ENCODE assay signal across 18 cellular contexts in the genomic region with DNA sequence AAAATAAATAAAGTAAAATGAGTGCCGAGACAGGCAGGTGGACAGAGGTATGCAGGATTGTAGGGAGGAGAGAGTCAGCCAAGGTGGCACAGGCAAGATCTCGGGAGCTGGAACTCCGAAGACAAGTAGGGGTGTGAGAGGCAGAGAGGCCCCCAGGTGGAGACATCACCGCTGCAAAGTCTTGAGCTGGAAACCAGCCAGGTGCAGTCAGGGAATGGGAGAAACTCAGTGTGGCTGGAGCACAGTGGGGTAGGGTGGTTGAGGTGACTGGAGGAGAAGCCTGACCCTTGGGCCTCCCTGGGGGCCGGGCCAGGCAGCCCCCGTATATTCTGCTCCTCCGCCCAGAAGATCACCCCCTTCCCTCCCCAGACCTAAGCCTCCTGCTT. TPM values are rescaled to one million over a fixed set of nuclear protein-coding genes. Genes with fewer than 3 reads are reported as not detected.
DNase-seq lines count a peak whose midpoint lies in the region; ATAC-seq, FAIRE-seq and TF ChIP-seq lines count a peak whose summit lies in the region.
"Had no signal": no experiment of that assay in that cellular context is flagged by ENCODE, and none has a peak within 500 bp of the region (broad histone marks: within the 10 kb centered on the region; RNA-seq: fewer than 3 reads in every experiment).

No MANE protein-coding gene starts in this region.

- H3K4me1 Mint-ChIP-seq in MCF 10A (ENCODE audit: insufficient read depth, unreplicated experiment) = peaks cover 20% of the 10 kb centered on the region

- H3K27ac ChIP-seq in mammary epithelial cell (ENCODE audit: insufficient read depth, low read depth, low read length) (no peak overlapping the region), adrenal gland (peak overlapping the region in 3 of 5 donors; percentile 46 to 93 (median 78)), HepG2 (ENCODE audit: extremely low read length, insufficient read depth, low read length) (peak overlapping the region; percentile 38), trophoblast cell (ENCODE audit: low read depth, low read length) (no peak overlapping the region)

- CTCF ChIA-PET in MCF 10A (lab: Yijun Ruan, JAX) = interaction anchor here (1.1 kb wide), 1 partner anchor 131 kb away, joined by 3 read pairs; no protein-coding TSS in a partner anchor
- CTCF ChIA-PET in mammary epithelial cell (lab: Charles Lee; ENCODE audit: low non-redundant PET) = no interaction called here
- CTCF ChIA-PET in HepG2 (lab: Yijun Ruan, JAX; ENCODE audit: low intra/inter-chr PET ratio, low total read pairs) = no interaction called here

- TF ChIP-seq POLR2A in adrenal gland (IDR thresholded peaks at IDR 0.05) = no peak
- TF ChIP-seq POLR2A in HepG2 (IDR thresholded peaks at IDR 0.05; ENCODE audit: insufficient read depth in 1 of 2, low read depth in 2 of 2, low read length in 2 of 2) = no peak

- intact Hi-C loops in MCF 10A (cut with micrococcal nuclease) = no loop called here
- intact Hi-C loops in mammary epithelial cell (cut with micrococcal nuclease) = no loop called here
- intact Hi-C loops in adrenal gland (cut with DNase I) = no loop called here
- intact Hi-C loops in HepG2 (cut with micrococcal nuclease; ENCODE audit: unreplicated experiment) = no loop called here

- H3K79me1 ChIP-seq in trophoblast cell (ENCODE audit: low read length) = peaks cover 24% of the 10 kb centered on the region

- H2AFZ ChIP-seq in mammary epithelial cell (ENCODE audit: low read depth, low read length) = no peak overlapping the region
- no peak overlapping the region for H2AFZ ChIP-seq in HepG2 (ENCODE audit: low read length)
- no peak overlapping the region for H2AFZ ChIP-seq in trophoblast cell (ENCODE audit: insufficient read depth, low read length, poor library complexity)

- H3K4me3 ChIP-seq in mammary epithelial cell (replicated peaks in 1 of 3; ENCODE audit: insufficient read depth in 1 of 3, low read depth in 2 of 3, low read length in 3 of 3) = no peak overlapping the region
- H3K4me3 ChIP-seq in adrenal gland = no peak overlapping the region
- H3K4me3 ChIP-seq in HepG2 (replicated peaks in 1 of 3; ENCODE audit: insufficient read depth in 1 of 3, low read depth in 2 of 3, low read length in 3 of 3) = no peak overlapping the region
- no peak overlapping the region for H3K4me3 ChIP-seq in trophoblast cell (ENCODE audit: low read depth, low read length)
- H3K4me3 ChIP-seq in HAP-1 = no peak overlapping the region

- H3K9me3 ChIP-seq in mammary epithelial cell (replicated peaks; ENCODE audit: insufficient read depth, low read length) (no peaks in the 10 kb centered on the region), adrenal gland (replicated peaks in 1 of 3) (no peaks in the 10 kb centered on the region), HepG2 (ENCODE audit: low read length) (no peaks in the 10 kb centered on the region), trophoblast cell (ENCODE audit: insufficient read depth, low read depth, low read length) (no peaks in the 10 kb centered on the region), HAP-1 (no peaks in the 10 kb centered on the region)

- H4K91ac ChIP-seq in trophoblast cell (ENCODE audit: low read depth, low read length) = no peak overlapping the region

- BruUV-seq in MCF 10A (replicated peaks; lab: Mats Ljungman, UMichigan) (no TSS peak), mammary epithelial cell (replicated peaks; lab: Mats Ljungman, UMichigan) (no TSS peak), HepG2 (replicated peaks; lab: Mats Ljungman, UMichigan) (no TSS peak)

- no peaks in the 10 kb centered on the region for H3K27me3 Mint-ChIP-seq in MCF 10A (ENCODE audit: insufficient read depth, unreplicated experiment)

- H3K79me2 ChIP-seq in mammary epithelial cell (ENCODE audit: insufficient read depth, low read length) (peaks cover 76% of the 10 kb centered on the region), HepG2 (ENCODE audit: insufficient read depth, low read length) (peaks cover 32% of the 10 kb centered on the region), trophoblast cell (ENCODE audit: control insufficient read depth, insufficient read depth, low read length, poor library complexity) (peaks cover 29% of the 10 kb centered on the region)

- POLR2A ChIA-PET in MCF 10A (lab: Yijun Ruan, JAX) = no interaction called here
- POLR2A ChIA-PET in HepG2 (lab: Yijun Ruan, JAX) = interaction anchor here (1.1 kb wide), 1 partner anchor 22 kb away, joined by 4 read pairs; no protein-coding TSS in a partner anchor

- peaks cover 64% of the 10 kb centered on the region for H3K36me3 Mint-ChIP-seq in MCF 10A (ENCODE audit: insufficient read depth, unreplicated experiment)

- no peaks in the 10 kb centered on the region for H3K9me3 Mint-ChIP-seq in MCF 10A (ENCODE audit: unreplicated experiment)
- H3K9me3 Mint-ChIP-seq: CD4-positive, alpha-beta T cell; IgD-negative memory B cell had no signal

- H2AK5ac ChIP-seq in trophoblast cell (ENCODE audit: low read length) = no peak overlapping the region

- WGBS in mammary epithelial cell (ENCODE audit: low coverage, missing lambda C conversion rate) = 92% methylated on average over 4 of the region's 7 CpGs
- 58 to 71% (median 63%) methylated on average over 6 to 7 of the region's 7 CpGs for WGBS in adrenal gland, 4 donors
- WGBS in HepG2 (ENCODE audit: low lambda C conversion rate) = 88% methylated on average over 7 of the region's 7 CpGs
- no CpG with 5 or more reads among the region's 7 CpGs for WGBS in trophoblast cell (ENCODE audit: extremely low coverage, insufficient coverage, insufficient read length)

- H4K20me1 ChIP-seq in mammary epithelial cell (ENCODE audit: insufficient read depth, low read length) = no peaks in the 10 kb centered on the region
- peaks cover 13% of the 10 kb centered on the region; the same call in 1 of the 2 replicates for H4K20me1 ChIP-seq in HepG2 (ENCODE audit: insufficient read depth, low read length)

- H3K23ac ChIP-seq in trophoblast cell (ENCODE audit: low read length) = no peak overlapping the region

- H2BK5ac ChIP-seq in trophoblast cell (ENCODE audit: low read depth, low read length, poor library complexity) = no peak overlapping the region

- TF ChIP-seq CTCF in MCF 10A (IDR thresholded peaks at IDR 0.05; ENCODE audit: unreplicated experiment) (no peak), mammary epithelial cell (conservative IDR thresholded peaks at IDR 0.05 in 1 of 2, IDR thresholded peaks at IDR 0.05 in 1 of 2; ENCODE audit: extremely low read depth in 1 of 2, insufficient read depth in 1 of 2, low read depth in 1 of 2, low read length in 2 of 2) (no peak), adrenal gland (IDR thresholded peaks at IDR 0.05) (no peak), HepG2 (CRISPR knock-in tag; IDR thresholded peaks at IDR 0.05) (no peak)

- H3K4me1 ChIP-seq in mammary epithelial cell (ENCODE audit: insufficient read depth, low read length) (peaks cover 7% of the 10 kb centered on the region), adrenal gland (replicated peaks in 1 of 2) (peaks cover 21 to 33% of the 10 kb centered on the region in 2 donors), HepG2 (ENCODE audit: insufficient read depth, low read length) (peaks cover 29% of the 10 kb centered on the region), trophoblast cell (ENCODE audit: control insufficient read depth in 1 of 2, insufficient read depth in 2 of 2, low read length in 2 of 2) (peaks cover 10 to 14% of the 10 kb centered on the region in 2 experiments), HAP-1 (peaks cover 6% of the 10 kb centered on the region; the same call in 1 of the 2 replicates)

- H3K27me3 ChIP-seq in mammary epithelial cell (ENCODE audit: insufficient read depth, low read length) (no peaks in the 10 kb centered on the region), adrenal gland (no peaks in the 10 kb centered on the region), HepG2 (ENCODE audit: control insufficient read depth in 1 of 2, insufficient read depth in 2 of 2, low read length in 2 of 2) (no peaks in the 10 kb centered on the region; a peak in 2 of 5 replicates), trophoblast cell (ENCODE audit: insufficient read depth, low read length) (no peaks in the 10 kb centered on the region), HAP-1 (ENCODE audit: low read depth) (no peaks in the 10 kb centered on the region)

- no peak for TF ChIP-seq RAD21 in HepG2 (CRISPR knock-in tag; IDR thresholded peaks at IDR 0.05)

- H3K27ac Mint-ChIP-seq in MCF 10A (ENCODE audit: low read depth, unreplicated experiment) = peak overlapping the region; percentile 63
- H3K27ac Mint-ChIP-seq: CD4-positive, alpha-beta T cell; IgD-negative memory B cell had no signal

- no peak overlapping the region for H2BK12ac ChIP-seq in trophoblast cell (ENCODE audit: low read length)

- dilution Hi-C loops in mammary epithelial cell (cut with HindIII; ENCODE audit: low sequenced_read_pairs) = no loop called here

- DNase-seq in MCF 10A (ENCODE audit: unreplicated experiment) = no peak
- no peak for DNase-seq in mammary epithelial cell
- DNase-seq in adrenal gland = peak in 1 of 7 donors; percentile 57
- no peak for DNase-seq in HepG2 (ENCODE audit: low spot score)
- DNase-seq in trophoblast cell = no peak
- DNase-seq in HAP-1 (ENCODE audit: low spot score in 2 of 2) = no peak
- no peak for DNase-seq in NCI-H2227 treated with DMSO at 0.1 percent for 48 hours (lab: John Stamatoyannopoulos, UW)
- DNase-seq: CD4-positive, alpha-beta T cell; NCI-H1105; NCI-H2107; NCI-H345; NCI-H526; NK-92 treated with Interleukin-12 subunit alpha and Interleukin-12 subunit beta, amount 100 ng/mL, for 24 hours had no signal

- no peak overlapping the region for H2BK120ac ChIP-seq in trophoblast cell (ENCODE audit: insufficient read depth, low read length, poor library complexity)

- TF ChIP-seq EP300 in HepG2 (IDR thresholded peaks at IDR 0.05; ENCODE audit: low read depth in 2 of 2, low read length in 2 of 2) = no peak
- no peak for TF ChIP-seq EP300 in HepG2 (CRISPR knock-in tag; IDR thresholded peaks at IDR 0.05; ENCODE audit: borderline replicate concordance)

- FAIRE-seq in HepG2 (lab: Jason Lieb, UNC) = no peak
- FAIRE-seq: A204.1, GM12891, HTR-8/SVneo had no signal

- no peak overlapping the region for H3K14ac ChIP-seq in trophoblast cell (ENCODE audit: low read length)

- no peak overlapping the region for H3K9ac ChIP-seq in mammary epithelial cell (ENCODE audit: insufficient read depth, low read length)
- H3K9ac ChIP-seq in HepG2 (ENCODE audit: insufficient read depth, low read depth, low read length) = no peak overlapping the region
- H3K9ac ChIP-seq in trophoblast cell (ENCODE audit: low read length) = no peak overlapping the region

- no peak overlapping the region for H4K8ac ChIP-seq in trophoblast cell (ENCODE audit: low read depth, low read length)

- H3K4me2 ChIP-seq in mammary epithelial cell (ENCODE audit: insufficient read depth, low read depth, low read length) = no peak overlapping the region
- no peak overlapping the region for H3K4me2 ChIP-seq in HepG2 (ENCODE audit: low read depth, low read length)
- H3K4me2 ChIP-seq in trophoblast cell (ENCODE audit: low read length) = no peak overlapping the region

- in situ Hi-C loops in mammary epithelial cell (cut with MboI; ENCODE audit: low sequenced_read_pairs in 2 of 2) = no loop called here
- in situ Hi-C loops in HepG2 (cut with HindIII; ENCODE audit: extremely low pct_ligation_motif_present, low pct_unique_long_range_greater_than_20kb) = no loop called here
- in situ Hi-C loops in HAP-1 (cut with MboI; ENCODE audit: low sequenced_read_pairs) = no loop called here

- H3K4ac ChIP-seq in trophoblast cell (ENCODE audit: low read depth, low read length) = no peak overlapping the region

- H3K36me3 ChIP-seq in mammary epithelial cell (ENCODE audit: insufficient read depth, low read length) = peaks cover 19% of the 10 kb centered on the region
- H3K36me3 ChIP-seq in adrenal gland (replicated peaks in 1 of 2) = peaks cover 0 to 53% of the 10 kb centered on the region in 2 donors
- peaks cover 27 to 45% of the 10 kb centered on the region in 2 experiments for H3K36me3 ChIP-seq in HepG2 (replicated peaks in 1 of 2; ENCODE audit: control insufficient read depth in 1 of 2, insufficient read depth in 2 of 2, low read length in 2 of 2)
- H3K36me3 ChIP-seq in trophoblast cell (ENCODE audit: control insufficient read depth in 1 of 2, insufficient read depth in 2 of 2, low read length in 2 of 2) = peaks cover 61 to 63% of the 10 kb centered on the region in 2 experiments
- peaks cover 58% of the 10 kb centered on the region for H3K36me3 ChIP-seq in HAP-1 (replicated peaks)

- no peak overlapping the region for H3K4me3 Mint-ChIP-seq in MCF 10A (ENCODE audit: unreplicated experiment)
- H3K4me3 Mint-ChIP-seq: CD4-positive, alpha-beta T cell; IgD-negative memory B cell had no signal

- no peak for ATAC-seq in HepG2
- ATAC-seq in GM18873 (IDR thresholded peaks at IDR 0.05; ENCODE audit: low FRiP score, unreplicated experiment) = no peak

- H4K12ac ChIP-seq in trophoblast cell (ENCODE audit: low read depth, low read length) = no peak overlapping the region

- H3K18ac ChIP-seq in trophoblast cell (ENCODE audit: low read length) = peak overlapping the region; percentile 11

RNA-seq across cellular contexts. Expression of a gene that starts 4.2 kb away (rescaled TPM):
- total RNA-seq in MCF 10A (2022) (48.8 and 51.3 TPM in 2 replicates), mammary epithelial cell (10 to 100 TPM; 75.0 to 81.0 TPM), adrenal gland (100 to 1,000 TPM in 6 of 8 donors, 10 to 100 TPM in 2; 91.3 to 188 (median 116) TPM), HepG2 (2016; rRNA removed; fragmentation: Illumina TruSeq; extraction: Trizol) (43.7 and 69.6 TPM in 2 replicates)
- polyA plus RNA-seq in mammary epithelial cell (71.4 TPM), adrenal gland (10 to 100 TPM; 31.5 to 67.3 (median 37.2) TPM), HepG2 (2011; rRNA removed) (61.4 and 68.6 TPM in 2 replicates)
- 145 TPM for polyA minus RNA-seq in mammary epithelial cell
- total RNA-seq in HepG2 (2016; cell fraction: cytosol; rRNA removed; fragmentation: Illumina TruSeq; extraction: Trizol; ENCODE audit: low read depth) = 115 and 125 TPM in 2 replicates
- total RNA-seq in HepG2 (2016; cell fraction: insoluble cytoplasmic fraction; rRNA removed; fragmentation: Illumina TruSeq; extraction: Trizol) = 33.6 and 74.6 TPM in 2 replicates
- 93.1 and 103 TPM in 2 replicates for total RNA-seq in HepG2 (2016; cell fraction: membrane; rRNA removed; fragmentation: Illumina TruSeq; extraction: Trizol)
- total RNA-seq in HepG2 (2016; cell fraction: nucleus; rRNA removed; fragmentation: Illumina TruSeq; extraction: Trizol) = 48.0 and 55.0 TPM in 2 replicates
- polyA plus RNA-seq in HepG2 (2011; cell fraction: cytosol; rRNA removed) = 64.7 and 70.1 TPM in 2 replicates
- 67.4 and 70.1 TPM in 2 replicates for polyA plus RNA-seq in HepG2 (2011; cell fraction: nucleus; rRNA removed)
- polyA plus RNA-seq in HepG2 (2012) = 41.3 and 63.8 TPM in 2 replicates
- polyA plus RNA-seq in HepG2 (2016; cell fraction: cytosol; fragmentation: Illumina TruSeq; extraction: Trizol; ENCODE audit: low read depth) = 21.4 and 23.9 TPM in 2 replicates
- 33.0 and 43.1 TPM in 2 replicates for polyA plus RNA-seq in HepG2 (2016; cell fraction: insoluble cytoplasmic fraction; fragmentation: Illumina TruSeq; extraction: Trizol; ENCODE audit: low read depth)
- polyA plus RNA-seq in HepG2 (2016; cell fraction: membrane; fragmentation: Illumina TruSeq; extraction: Trizol; ENCODE audit: low read depth) = 52.7 and 65.5 TPM in 2 replicates
- polyA plus RNA-seq in HepG2 (2016; cell fraction: nucleus; fragmentation: Illumina TruSeq; extraction: Trizol; ENCODE audit: insufficient read depth, low read depth) = 79.2 and 79.8 TPM in 2 replicates
- 43.5 and 157 TPM in 2 replicates for polyA minus RNA-seq in HepG2 (2011; rRNA and poly(A)+ RNA removed; ENCODE audit: low replicate concordance)
- polyA minus RNA-seq in HepG2 (2011; cell fraction: cytosol; rRNA and poly(A)+ RNA removed) = 51.4 and 51.7 TPM in 2 replicates
- polyA minus RNA-seq in HepG2 (2011; cell fraction: nucleus; rRNA and poly(A)+ RNA removed) = 43.1 and 44.5 TPM in 2 replicates
- polyA plus RNA-seq in trophoblast cell (2013) = 103 and 106 TPM in 2 replicates
- polyA plus RNA-seq: IgD-negative memory B cell had no signal

RNA-seq across cellular contexts. Expression of a gene that starts 29.4 kb away (rescaled TPM):
- total RNA-seq in MCF 10A (2022) = 19.2 and 21.0 TPM in 2 replicates
- 10 to 100 TPM; 11.7 to 31.0 TPM for total RNA-seq in mammary epithelial cell
- 11.5 TPM for polyA plus RNA-seq in mammary epithelial cell
- polyA minus RNA-seq in mammary epithelial cell = 18.6 TPM
- total RNA-seq in adrenal gland = 10 to 100 TPM in 7 of 8 donors, 1 to 10 TPM in 1; 8.0 to 35.1 (median 20.2) TPM
- 10 to 100 TPM in 2 of 3 donors, 1 to 10 TPM in 1; 6.1 to 60.3 (median 34.6) TPM for polyA plus RNA-seq in adrenal gland
- 5.4 and 16.6 TPM in 2 replicates for total RNA-seq in HepG2 (2016; rRNA removed; fragmentation: Illumina TruSeq; extraction: Trizol)
- 4.7 and 5.6 TPM in 2 replicates for total RNA-seq in HepG2 (2016; cell fraction: cytosol; rRNA removed; fragmentation: Illumina TruSeq; extraction: Trizol; ENCODE audit: low read depth)
- total RNA-seq in HepG2 (2016; cell fraction: insoluble cytoplasmic fraction; rRNA removed; fragmentation: Illumina TruSeq; extraction: Trizol) = 5.6 and 18.2 TPM in 2 replicates
- total RNA-seq in HepG2 (2016; cell fraction: membrane; rRNA removed; fragmentation: Illumina TruSeq; extraction: Trizol) = 7.9 and 9.1 TPM in 2 replicates
- 14.7 and 18.3 TPM in 2 replicates for total RNA-seq in HepG2 (2016; cell fraction: nucleus; rRNA removed; fragmentation: Illumina TruSeq; extraction: Trizol)
- 8.7 and 13.9 TPM in 2 replicates for polyA plus RNA-seq in HepG2 (2011; rRNA removed)
- polyA plus RNA-seq in HepG2 (2011; cell fraction: cytosol; rRNA removed) = 6.6 and 7.9 TPM in 2 replicates
- polyA plus RNA-seq in HepG2 (2011; cell fraction: nucleus; rRNA removed) = 25.6 and 27.8 TPM in 2 replicates
- polyA plus RNA-seq in HepG2 (2012) = 6.2 and 8.0 TPM in 2 replicates
- polyA plus RNA-seq in HepG2 (2016; cell fraction: cytosol; fragmentation: Illumina TruSeq; extraction: Trizol; ENCODE audit: low read depth) = 1.6 and 2.0 TPM in 2 replicates
- polyA plus RNA-seq in HepG2 (2016; cell fraction: insoluble cytoplasmic fraction; fragmentation: Illumina TruSeq; extraction: Trizol; ENCODE audit: low read depth) = 4.7 and 6.3 TPM in 2 replicates
- 4.0 and 4.6 TPM in 2 replicates for polyA plus RNA-seq in HepG2 (2016; cell fraction: membrane; fragmentation: Illumina TruSeq; extraction: Trizol; ENCODE audit: low read depth)
- 31.8 and 35.4 TPM in 2 replicates for polyA plus RNA-seq in HepG2 (2016; cell fraction: nucleus; fragmentation: Illumina TruSeq; extraction: Trizol; ENCODE audit: insufficient read depth, low read depth)
- polyA minus RNA-seq in HepG2 (2011; rRNA and poly(A)+ RNA removed; ENCODE audit: low replicate concordance) = 12.3 and 25.2 TPM in 2 replicates
- 3.1 and 5.7 TPM in 2 replicates for polyA minus RNA-seq in HepG2 (2011; cell fraction: cytosol; rRNA and poly(A)+ RNA removed)
- 4.0 and 6.5 TPM in 2 replicates for polyA minus RNA-seq in HepG2 (2011; cell fraction: nucleus; rRNA and poly(A)+ RNA removed)
- 18.4 and 20.0 TPM in 2 replicates for polyA plus RNA-seq in trophoblast cell (2013)

RNA-seq across cellular contexts. Expression of a gene that starts 44.1 kb away (rescaled TPM):
- total RNA-seq in MCF 10A (2022) (106 and 132 TPM in 2 replicates), mammary epithelial cell (100 to 1,000 TPM in 1 of 2 donors, 10 to 100 TPM in 1; 56.3 to 129 TPM), adrenal gland (100 to 1,000 TPM in 2 of 8 donors, 10 to 100 TPM in 6; 44.8 to 105 (median 75.6) TPM), HepG2 (2016; rRNA removed; fragmentation: Illumina TruSeq; extraction: Trizol) (0.38 TPM in 1 of 2 replicates, not detected in the other)
- polyA plus RNA-seq in mammary epithelial cell (125 TPM), adrenal gland (10 to 100 TPM in 2 of 3 donors, 1 to 10 TPM in 1; 8.9 to 88.6 (median 67.6) TPM), HepG2 (2011; rRNA removed) (0.30 and 0.34 TPM in 2 replicates)
- 66.4 TPM for polyA minus RNA-seq in mammary epithelial cell
- total RNA-seq in HepG2 (2016; cell fraction: cytosol; rRNA removed; fragmentation: Illumina TruSeq; extraction: Trizol; ENCODE audit: low read depth) = 0.61 and 0.71 TPM in 2 replicates
- 0.22 and 0.35 TPM in 2 replicates for total RNA-seq in HepG2 (2016; cell fraction: insoluble cytoplasmic fraction; rRNA removed; fragmentation: Illumina TruSeq; extraction: Trizol)
- 0.15 and 0.41 TPM in 2 replicates for total RNA-seq in HepG2 (2016; cell fraction: membrane; rRNA removed; fragmentation: Illumina TruSeq; extraction: Trizol)
- total RNA-seq in HepG2 (2016; cell fraction: nucleus; rRNA removed; fragmentation: Illumina TruSeq; extraction: Trizol) = 0.41 and 0.65 TPM in 2 replicates
- 0.13 and 0.21 TPM in 2 replicates for polyA plus RNA-seq in HepG2 (2011; cell fraction: cytosol; rRNA removed)
- polyA plus RNA-seq in HepG2 (2011; cell fraction: nucleus; rRNA removed) = 0.99 and 1.1 TPM in 2 replicates
- polyA plus RNA-seq in HepG2 (2012) = 0.24 and 0.55 TPM in 2 replicates
- 0.20 and 0.31 TPM in 2 replicates for polyA plus RNA-seq in HepG2 (2016; cell fraction: cytosol; fragmentation: Illumina TruSeq; extraction: Trizol; ENCODE audit: low read depth)
- 0.19 and 0.32 TPM in 2 replicates for polyA plus RNA-seq in HepG2 (2016; cell fraction: insoluble cytoplasmic fraction; fragmentation: Illumina TruSeq; extraction: Trizol; ENCODE audit: low read depth)
- polyA plus RNA-seq in HepG2 (2016; cell fraction: membrane; fragmentation: Illumina TruSeq; extraction: Trizol; ENCODE audit: low read depth) = 0.09 and 0.10 TPM in 2 replicates
- 1.4 and 2.7 TPM in 2 replicates for polyA plus RNA-seq in HepG2 (2016; cell fraction: nucleus; fragmentation: Illumina TruSeq; extraction: Trizol; ENCODE audit: insufficient read depth, low read depth)
- 0.32 and 43.8 TPM in 2 replicates for polyA minus RNA-seq in HepG2 (2011; rRNA and poly(A)+ RNA removed; ENCODE audit: low replicate concordance)
- 0.53 and 0.69 TPM in 2 replicates for polyA minus RNA-seq in HepG2 (2011; cell fraction: cytosol; rRNA and poly(A)+ RNA removed)
- 0.62 and 0.90 TPM in 2 replicates for polyA minus RNA-seq in HepG2 (2011; cell fraction: nucleus; rRNA and poly(A)+ RNA removed)
- polyA plus RNA-seq in trophoblast cell (2013) = 75.4 and 76.0 TPM in 2 replicates

RNA-seq across cellular contexts. Expression of a gene that starts 51.8 kb away (rescaled TPM):
- total RNA-seq in MCF 10A (2022) (111 and 142 TPM in 2 replicates), mammary epithelial cell (100 to 1,000 TPM in 1 of 2 donors, 10 to 100 TPM in 1; 29.5 to 127 TPM), adrenal gland (100 to 1,000 TPM in 4 of 8 donors, 10 to 100 TPM in 4; 44.0 to 156 (median 90.6) TPM), HepG2 (2016; rRNA removed; fragmentation: Illumina TruSeq; extraction: Trizol) (79.1 and 106 TPM in 2 replicates)
- polyA plus RNA-seq in mammary epithelial cell (57.6 TPM), adrenal gland (100 to 1,000 TPM in 2 of 3 donors, 10 to 100 TPM in 1; 83.7 to 289 (median 226) TPM), HepG2 (2011; rRNA removed) (26.2 and 30.4 TPM in 2 replicates)
- 127 TPM for polyA minus RNA-seq in mammary epithelial cell
- 11.8 and 17.5 TPM in 2 replicates for total RNA-seq in HepG2 (2016; cell fraction: cytosol; rRNA removed; fragmentation: Illumina TruSeq; extraction: Trizol; ENCODE audit: low read depth)
- 56.7 and 113 TPM in 2 replicates for total RNA-seq in HepG2 (2016; cell fraction: insoluble cytoplasmic fraction; rRNA removed; fragmentation: Illumina TruSeq; extraction: Trizol)
- 21.7 and 29.6 TPM in 2 replicates for total RNA-seq in HepG2 (2016; cell fraction: membrane; rRNA removed; fragmentation: Illumina TruSeq; extraction: Trizol)
- 78.9 and 79.0 TPM in 2 replicates for total RNA-seq in HepG2 (2016; cell fraction: nucleus; rRNA removed; fragmentation: Illumina TruSeq; extraction: Trizol)
- 9.4 and 12.5 TPM in 2 replicates for polyA plus RNA-seq in HepG2 (2011; cell fraction: cytosol; rRNA removed)
- 220 and 271 TPM in 2 replicates for polyA plus RNA-seq in HepG2 (2011; cell fraction: nucleus; rRNA removed)
- 52.9 and 58.7 TPM in 2 replicates for polyA plus RNA-seq in HepG2 (2012)
- 12.1 and 13.2 TPM in 2 replicates for polyA plus RNA-seq in HepG2 (2016; cell fraction: cytosol; fragmentation: Illumina TruSeq; extraction: Trizol; ENCODE audit: low read depth)
- polyA plus RNA-seq in HepG2 (2016; cell fraction: insoluble cytoplasmic fraction; fragmentation: Illumina TruSeq; extraction: Trizol; ENCODE audit: low read depth) = 72.8 and 96.9 TPM in 2 replicates
- 17.7 and 23.3 TPM in 2 replicates for polyA plus RNA-seq in HepG2 (2016; cell fraction: membrane; fragmentation: Illumina TruSeq; extraction: Trizol; ENCODE audit: low read depth)
- polyA plus RNA-seq in HepG2 (2016; cell fraction: nucleus; fragmentation: Illumina TruSeq; extraction: Trizol; ENCODE audit: insufficient read depth, low read depth) = 226 and 281 TPM in 2 replicates
- 23.1 and 63.7 TPM in 2 replicates for polyA minus RNA-seq in HepG2 (2011; rRNA and poly(A)+ RNA removed; ENCODE audit: low replicate concordance)
- 17.7 and 23.7 TPM in 2 replicates for polyA minus RNA-seq in HepG2 (2011; cell fraction: cytosol; rRNA and poly(A)+ RNA removed)
- 55.4 and 59.5 TPM in 2 replicates for polyA minus RNA-seq in HepG2 (2011; cell fraction: nucleus; rRNA and poly(A)+ RNA removed)
- 115 and 117 TPM in 2 replicates for polyA plus RNA-seq in trophoblast cell (2013)

Comparison
In these comparisons a context has a peak if more than half of its experiments do, and no peak if none do; other contexts are left out.
1. H3K27ac ChIP-seq: peak in adrenal gland (3 of 5) and HepG2 (single experiment); none in mammary epithelial cell (single experiment) and trophoblast cell (single experiment).
2. RNA of a gene that starts 44.1 kb away (total RNA-seq): 106 to 132 TPM in MCF 10A, 56.3 to 129 TPM in mammary epithelial cell and 44.8 to 105 TPM in adrenal gland; 0.15 to 0.71 TPM in HepG2; every median in the first group is over 10 times any median in the second.